4 cellular contexts compared by ENCODE assay signal in the genomic region with DNA sequence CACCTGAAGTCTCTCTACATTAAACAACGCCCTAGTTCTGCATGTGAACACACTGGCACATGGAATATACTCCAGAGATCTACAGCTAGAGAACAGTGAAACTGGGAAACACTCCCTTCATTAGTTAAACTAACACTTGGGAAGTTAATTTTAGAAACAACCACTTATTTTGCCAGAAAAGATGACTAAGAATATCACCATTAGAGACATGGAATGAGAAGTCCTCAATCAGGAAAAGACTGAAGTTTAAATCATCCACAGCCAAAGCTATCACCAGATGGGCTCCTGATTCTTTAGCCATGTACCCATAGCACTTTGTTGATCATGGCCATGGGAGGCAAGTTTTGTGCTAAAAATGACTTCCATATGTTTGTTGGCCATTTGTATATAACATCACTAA.
"Had no signal": no experiment of that assay in that cellular context is flagged by ENCODE, and none has a peak within 500 bp of the region (broad histone marks: within the 10 kb centered on the region; RNA-seq: fewer than 3 reads in every experiment).

No MANE protein-coding gene starts in this region.

- H3K27ac ChIP-seq: HL-60 had no signal

- H3K4me2 ChIP-seq: GM23338 had no signal

- DNase-seq: H9, HCEC 1CT had no signal

- H3K4me3 ChIP-seq: GM23338 had no signal

- H2AFZ ChIP-seq: GM23338 had no signal
